9 cellular contexts compared by ENCODE assay signal in the genomic region with DNA sequence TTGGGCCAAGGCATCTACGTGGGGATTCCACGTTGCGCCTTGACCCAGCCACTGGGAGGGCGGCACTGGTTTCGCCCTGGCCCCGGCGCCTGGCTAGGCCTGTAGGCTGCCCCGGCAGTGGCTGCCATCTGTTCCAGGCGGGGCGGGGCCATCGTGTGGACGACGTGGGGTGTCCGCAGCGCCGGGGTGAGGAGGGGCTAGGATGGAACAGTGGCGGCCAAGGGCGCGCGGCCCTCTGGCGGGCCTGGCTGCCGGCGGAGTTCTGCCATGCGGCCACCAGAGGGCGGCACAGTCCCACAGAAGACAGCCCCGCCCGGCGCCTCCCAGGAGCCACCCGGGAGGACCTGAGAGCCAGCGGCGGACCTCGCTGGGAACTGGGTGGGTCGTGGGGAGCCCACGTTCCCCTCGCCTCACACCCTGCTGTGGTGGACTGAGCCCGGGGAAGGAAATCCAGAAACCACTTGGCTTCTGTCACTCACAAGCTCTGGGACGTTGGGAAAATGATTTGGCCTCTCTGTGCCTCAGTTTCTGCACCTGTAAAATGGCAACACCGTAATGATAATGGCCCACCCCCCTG. TPM values are rescaled to one million over a fixed set of nuclear protein-coding genes. Genes with fewer than 3 reads are reported as not detected.
A peak's percentile ranks its signal among the peaks of the same experiment; 100 is the strongest.
DNase-seq lines count a peak whose midpoint lies in the region; ATAC-seq and TF ChIP-seq lines count a peak whose summit lies in the region.
"Had no signal": no experiment of that assay in that cellular context is flagged by ENCODE, and none has a peak within 500 bp of the region (broad histone marks: within the 10 kb centered on the region; RNA-seq: fewer than 3 reads in every experiment).

No MANE protein-coding gene starts in this region.

- H3K14ac ChIP-seq in trophoblast cell (ENCODE audit: low read length) = no peak overlapping the region

- H3K9me3 ChIP-seq in SK-N-SH = no peaks in the 10 kb centered on the region
- H3K9me3 ChIP-seq in trophoblast cell (ENCODE audit: insufficient read depth, low read depth, low read length) = no peaks in the 10 kb centered on the region
- no peaks in the 10 kb centered on the region for H3K9me3 ChIP-seq in upper lobe of right lung

- no peak overlapping the region for H3K18ac ChIP-seq in trophoblast cell (ENCODE audit: low read length)

- no peak overlapping the region for H3K23ac ChIP-seq in trophoblast cell (ENCODE audit: low read length)

- no peaks in the 10 kb centered on the region for H3K36me3 Mint-ChIP-seq in glutamatergic neuron (ENCODE audit: unreplicated experiment)

- H2BK12ac ChIP-seq in trophoblast cell (ENCODE audit: low read length) = no peak overlapping the region

- H2AFZ ChIP-seq in SK-N-SH (ENCODE audit: low read depth) (no peak overlapping the region), trophoblast cell (ENCODE audit: insufficient read depth, low read length, poor library complexity) (no peak overlapping the region)

- CTCF ChIA-PET in SK-N-SH (lab: Yijun Ruan, JAX) = interaction anchor here (0.6 to 10.8 kb wide), 51 partner anchors 10 to 812 kb away, joined by 3 to 131 read pairs (median 4); no protein-coding TSS in a partner anchor

- intact Hi-C loops in upper lobe of right lung (cut with DNase I) = loop anchor here (5.0 kb wide), 1 partner anchor 475 kb away; no protein-coding TSS in a partner anchor

- 11% methylated on average over 28 of the region's 38 CpGs for WGBS in SK-N-SH (ENCODE audit: low lambda C conversion rate)
- WGBS in trophoblast cell (ENCODE audit: extremely low coverage, insufficient coverage, insufficient read length) = no CpG with 5 or more reads among the region's 38 CpGs

- H3K79me2 ChIP-seq in SK-N-SH (ENCODE audit: insufficient read depth) = no peaks in the 10 kb centered on the region
- no peaks in the 10 kb centered on the region for H3K79me2 ChIP-seq in trophoblast cell (ENCODE audit: control insufficient read depth, insufficient read depth, low read length, poor library complexity)

- peak; percentile 97 for TF ChIP-seq RAD21 in SK-N-SH (IDR thresholded peaks at IDR 0.05; ENCODE audit: low read length)

- ATAC-seq in upper lobe of right lung (peak; percentile 98), GM21447 (IDR thresholded peaks at IDR 0.05; ENCODE audit: unreplicated experiment) (no peak)

- H2BK120ac ChIP-seq in trophoblast cell (ENCODE audit: insufficient read depth, low read length, poor library complexity) = no peak overlapping the region

- H4K20me1 ChIP-seq in SK-N-SH (ENCODE audit: insufficient read depth) = no peaks in the 10 kb centered on the region

- peak overlapping the region in 1 of 2 experiments; percentile 46; a peak in 1 of 4 replicates for H3K4me3 ChIP-seq in SK-N-SH (ENCODE audit: low read depth in 2 of 2, low read length in 1 of 2)
- peak overlapping the region; percentile 37 for H3K4me3 ChIP-seq in trophoblast cell (ENCODE audit: low read depth, low read length)
- H3K4me3 ChIP-seq in upper lobe of right lung = no peak overlapping the region

- TF ChIP-seq CTCF in LNCAP (IDR thresholded peaks at IDR 0.05) (peak; percentile 90), SK-N-SH (IDR thresholded peaks at IDR 0.05) (peak; percentile 79), glutamatergic neuron (IDR thresholded peaks at IDR 0.05; ENCODE audit: partially characterized antibody, unreplicated experiment) (peak; percentile 98), upper lobe of right lung (IDR thresholded peaks at IDR 0.05) (peak; percentile 95)

- H3K4me1 ChIP-seq in SK-N-SH (ENCODE audit: control insufficient read depth in 1 of 2, insufficient read depth in 2 of 2, low read depth in 1 of 2, low read length in 1 of 2) (peaks cover 0 to 3% of the 10 kb centered on the region in 2 experiments; a peak in 1 of 4 replicates), trophoblast cell (ENCODE audit: control insufficient read depth in 1 of 2, insufficient read depth in 2 of 2, low read length in 2 of 2) (peaks cover 0 to 5% of the 10 kb centered on the region in 2 experiments), upper lobe of right lung (no peaks in the 10 kb centered on the region)

- no peaks in the 10 kb centered on the region for H3K36me3 ChIP-seq in SK-N-SH (replicated peaks in 1 of 2; ENCODE audit: control insufficient read depth in 1 of 2, insufficient read depth in 2 of 2, low read length in 1 of 2)
- no peaks in the 10 kb centered on the region for H3K36me3 ChIP-seq in trophoblast cell (ENCODE audit: control insufficient read depth in 1 of 2, insufficient read depth in 2 of 2, low read length in 2 of 2)
- no peaks in the 10 kb centered on the region for H3K36me3 ChIP-seq in upper lobe of right lung

- no peak overlapping the region for H3K4ac ChIP-seq in trophoblast cell (ENCODE audit: low read depth, low read length)

- H3K4me3 Mint-ChIP-seq in glutamatergic neuron (ENCODE audit: unreplicated experiment) = no peak overlapping the region
- H3K4me3 Mint-ChIP-seq: dendritic cell treated with granulocyte-macrophage colony-stimulating factor and Interleukin-4, amounts not matched to agents 40 ng/mL and 50 ng/mL, for 4 days had no signal

- POLR2A ChIA-PET in SK-N-SH (lab: Yijun Ruan, JAX) = no interaction called here

- H3K4me1 Mint-ChIP-seq in glutamatergic neuron (ENCODE audit: low read depth, unreplicated experiment) = peaks cover 20% of the 10 kb centered on the region

- H3K27me3 ChIP-seq in SK-N-SH (ENCODE audit: insufficient read depth) (peaks cover 8% of the 10 kb centered on the region), trophoblast cell (ENCODE audit: insufficient read depth, low read length) (no peaks in the 10 kb centered on the region), upper lobe of right lung (peaks cover 9% of the 10 kb centered on the region)

- H3K9me3 Mint-ChIP-seq in glutamatergic neuron (ENCODE audit: unreplicated experiment) = peaks cover 1% of the 10 kb centered on the region
- H3K9me3 Mint-ChIP-seq: dendritic cell treated with granulocyte-macrophage colony-stimulating factor and Interleukin-4, amounts not matched to agents 40 ng/mL and 50 ng/mL, for 4 days had no signal

- DNase-seq in GDM1 (lab: John Stamatoyannopoulos, UW) = peak; percentile 51
- peak; percentile 97 for DNase-seq in SK-N-SH
- DNase-seq in activated naive CD4-positive, alpha-beta T cell (lab: John Stamatoyannopoulos, UW) = peak; percentile 47 to 70 (median 62)
- DNase-seq in glutamatergic neuron = peak; percentile 92
- peak; percentile 46 to 76 for DNase-seq in trophoblast cell
- peak; percentile 89 for DNase-seq in upper lobe of right lung

- H3K4me2 ChIP-seq in SK-N-SH (no peak overlapping the region), trophoblast cell (ENCODE audit: low read length) (peak overlapping the region; percentile 48)

- TF ChIP-seq EP300 in SK-N-SH (IDR thresholded peaks at IDR 0.05; ENCODE audit: borderline replicate concordance in 1 of 2, low read depth in 1 of 2, low read length in 1 of 2) = no peak

- no peaks in the 10 kb centered on the region for H3F3A ChIP-seq in SK-N-SH (replicated peaks; ENCODE audit: insufficient read depth)

- no peak overlapping the region for H3K9ac ChIP-seq in SK-N-SH
- peak overlapping the region; percentile 6 for H3K9ac ChIP-seq in trophoblast cell (ENCODE audit: low read length)

- no peak overlapping the region for H2AK5ac ChIP-seq in trophoblast cell (ENCODE audit: low read length)

- H3K79me1 ChIP-seq in trophoblast cell (ENCODE audit: low read length) = no peaks in the 10 kb centered on the region

- peaks cover 2% of the 10 kb centered on the region for H3K27me3 Mint-ChIP-seq in glutamatergic neuron (ENCODE audit: unreplicated experiment)

- H2BK5ac ChIP-seq in trophoblast cell (ENCODE audit: low read depth, low read length, poor library complexity) = no peak overlapping the region

- no peak overlapping the region for H4K91ac ChIP-seq in trophoblast cell (ENCODE audit: low read depth, low read length)

- H3K27ac ChIP-seq in SK-N-SH (ENCODE audit: low read depth in 2 of 2, low read length in 1 of 2) (no peak overlapping the region), trophoblast cell (ENCODE audit: low read depth, low read length) (no peak overlapping the region), upper lobe of right lung (no peak overlapping the region)

- no peaks in the 10 kb centered on the region for H3K9me2 ChIP-seq in SK-N-SH

- H4K12ac ChIP-seq in trophoblast cell (ENCODE audit: low read depth, low read length) = no peak overlapping the region

- no peak overlapping the region for H4K8ac ChIP-seq in trophoblast cell (ENCODE audit: low read depth, low read length)

- peak overlapping the region; percentile 82 for H3K27ac Mint-ChIP-seq in glutamatergic neuron (ENCODE audit: unreplicated experiment)
- H3K27ac Mint-ChIP-seq: dendritic cell treated with granulocyte-macrophage colony-stimulating factor and Interleukin-4, amounts not matched to agents 40 ng/mL and 50 ng/mL, for 4 days had no signal

TF ChIP-seq in SK-N-SH, 30 proteins besides CTCF, POLR2A, EP300 and RAD21 (continues in another document):
- TF ChIP-seq YY1 (IDR thresholded peaks at IDR 0.05; ENCODE audit: low read depth) (no peak), FOSL2 (IDR thresholded peaks at IDR 0.05; ENCODE audit: borderline replicate concordance, low read depth) (no peak), SMC3 (IDR thresholded peaks at IDR 0.05; ENCODE audit: low read depth, low read length) (peak; percentile 92), TEAD4 (IDR thresholded peaks at IDR 0.05; ENCODE audit: borderline replicate concordance, insufficient read depth) (no peak), TCF12 (IDR thresholded peaks at IDR 0.05) (no peak), FOXJ3 (CRISPR knock-in tag; IDR thresholded peaks at IDR 0.05) (no peak)
- TF ChIP-seq, protein P1, sequence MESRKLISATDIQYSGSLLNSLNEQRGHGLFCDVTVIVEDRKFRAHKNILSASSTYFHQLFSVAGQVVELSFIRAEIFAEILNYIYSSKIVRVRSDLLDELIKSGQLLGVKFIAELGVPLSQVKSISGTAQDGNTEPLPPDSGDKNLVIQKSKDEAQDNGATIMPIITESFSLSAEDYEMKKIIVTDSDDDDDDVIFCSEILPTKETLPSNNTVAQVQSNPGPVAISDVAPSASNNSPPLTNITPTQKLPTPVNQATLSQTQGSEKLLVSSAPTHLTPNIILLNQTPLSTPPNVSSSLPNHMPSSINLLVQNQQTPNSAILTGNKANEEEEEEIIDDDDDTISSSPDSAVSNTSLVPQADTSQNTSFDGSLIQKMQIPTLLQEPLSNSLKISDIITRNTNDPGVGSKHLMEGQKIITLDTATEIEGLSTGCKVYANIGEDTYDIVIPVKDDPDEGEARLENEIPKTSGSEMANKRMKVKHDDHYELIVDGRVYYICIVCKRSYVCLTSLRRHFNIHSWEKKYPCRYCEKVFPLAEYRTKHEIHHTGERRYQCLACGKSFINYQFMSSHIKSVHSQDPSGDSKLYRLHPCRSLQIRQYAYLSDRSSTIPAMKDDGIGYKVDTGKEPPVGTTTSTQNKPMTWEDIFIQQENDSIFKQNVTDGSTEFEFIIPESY (IDR thresholded peaks at IDR 0.05; ENCODE audit: borderline replicate concordance, low read depth) = no peak

RNA-seq across cellular contexts. Expression of a gene that starts 22.6 kb away (rescaled TPM):
- polyA plus RNA-seq in SK-N-SH (2012; rRNA removed) = 26.2 and 27.0 TPM in 2 replicates
- 16.1 and 21.6 TPM in 2 replicates for polyA plus RNA-seq in SK-N-SH (2012; cell fraction: cytosol; rRNA removed)
- polyA plus RNA-seq in SK-N-SH (2012; cell fraction: nucleus; rRNA removed) = 28.8 and 31.1 TPM in 2 replicates
- total RNA-seq in glutamatergic neuron (ENCODE audit: unreplicated experiment) = 319 TPM
- 77.7 and 79.5 TPM in 2 replicates for polyA plus RNA-seq in trophoblast cell (2013)
- total RNA-seq in upper lobe of right lung = 144 TPM
